Comparison of ENCODE assay signal across 1 cellular context in genomic region chr10:5831446-5831782, GRCh38.
A peak's percentile ranks its signal among the peaks of the same experiment; 100 is the strongest.
TF ChIP-seq lines count a peak whose summit lies in the region.

No MANE protein-coding gene starts in this region.

TF ChIP-seq in HepG2, 621 proteins besides CTCF, POLR2A, EP300 and RAD21 (continued from another document and continues in another):
- TF ChIP-seq ZNF407 (CRISPR knock-in tag; IDR thresholded peaks at IDR 0.05; ENCODE audit: not compliant biosample characterization) (no peak), RELA (CRISPR knock-in tag; IDR thresholded peaks at IDR 0.05) (no peak), MTA3 (CRISPR knock-in tag; IDR thresholded peaks at IDR 0.05) (no peak), ZNF770 (CRISPR knock-in tag; IDR thresholded peaks at IDR 0.05) (no peak), RXRA (CRISPR knock-in tag; IDR thresholded peaks at IDR 0.05) (0 out of 2 replicates have a peak, but pooled peaks have one; percentile 57), CC2D1A (CRISPR knock-in tag; IDR thresholded peaks at IDR 0.05) (no peak), ZBTB7B (CRISPR knock-in tag; IDR thresholded peaks at IDR 0.05) (peak; percentile 44; the same call in 1 of the 2 replicates), TFAP4 (IDR thresholded peaks at IDR 0.05; ENCODE audit: borderline replicate concordance, low read depth) (peak; percentile 54), HNF4A (CRISPR knock-in tag; IDR thresholded peaks at IDR 0.05) (peak; percentile 60), ZFP36L1 (CRISPR knock-in tag; IDR thresholded peaks at IDR 0.05) (no peak), ZZZ3 (CRISPR knock-in tag; IDR thresholded peaks at IDR 0.05; ENCODE audit: borderline replicate concordance) (no peak), ZNF337 (CRISPR knock-in tag; IDR thresholded peaks at IDR 0.05; ENCODE audit: borderline replicate concordance, low read depth) (no peak), RORA (CRISPR knock-in tag; IDR thresholded peaks at IDR 0.05) (no peak), ZBTB21 (CRISPR knock-in tag; IDR thresholded peaks at IDR 0.05) (no peak), ZSCAN31 (CRISPR knock-in tag; IDR thresholded peaks at IDR 0.05; ENCODE audit: low read depth) (0 out of 2 replicates have a peak, but pooled peaks have one; percentile 36), HOXD1 (CRISPR knock-in tag; IDR thresholded peaks at IDR 0.05) (0 out of 2 replicates have a peak, but pooled peaks have one; percentile 42), ZNF784 (CRISPR knock-in tag; IDR thresholded peaks at IDR 0.05; ENCODE audit: borderline replicate concordance) (no peak), RXRB (CRISPR knock-in tag; IDR thresholded peaks at IDR 0.05; ENCODE audit: borderline replicate concordance) (0 out of 2 replicates have a peak, but pooled peaks have one; percentile 37), NR2F1 (CRISPR knock-in tag; IDR thresholded peaks at IDR 0.05) (peak; percentile 95), ZNF292 (CRISPR knock-in tag; IDR thresholded peaks at IDR 0.05; ENCODE audit: borderline replicate concordance, low read depth) (peak; percentile 90; the same call in 1 of the 2 replicates), BCL6 (CRISPR knock-in tag; IDR thresholded peaks at IDR 0.05) (peak; percentile 41; the same call in 1 of the 2 replicates)
- TF ChIP-seq, protein P1, sequence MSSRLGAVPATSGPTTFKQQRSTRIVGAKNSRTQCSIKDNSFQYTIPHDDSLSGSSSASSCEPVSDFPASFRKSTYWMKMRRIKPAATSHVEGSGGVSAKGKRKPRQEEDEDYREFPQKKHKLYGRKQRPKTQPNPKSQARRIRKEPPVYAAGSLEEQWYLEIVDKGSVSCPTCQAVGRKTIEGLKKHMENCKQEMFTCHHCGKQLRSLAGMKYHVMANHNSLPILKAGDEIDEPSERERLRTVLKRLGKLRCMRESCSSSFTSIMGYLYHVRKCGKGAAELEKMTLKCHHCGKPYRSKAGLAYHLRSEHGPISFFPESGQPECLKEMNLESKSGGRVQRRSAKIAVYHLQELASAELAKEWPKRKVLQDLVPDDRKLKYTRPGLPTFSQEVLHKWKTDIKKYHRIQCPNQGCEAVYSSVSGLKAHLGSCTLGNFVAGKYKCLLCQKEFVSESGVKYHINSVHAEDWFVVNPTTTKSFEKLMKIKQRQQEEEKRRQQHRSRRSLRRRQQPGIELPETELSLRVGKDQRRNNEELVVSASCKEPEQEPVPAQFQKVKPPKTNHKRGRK (CRISPR knock-in tag; IDR thresholded peaks at IDR 0.05), result no peak
- TF ChIP-seq, protein P2, sequence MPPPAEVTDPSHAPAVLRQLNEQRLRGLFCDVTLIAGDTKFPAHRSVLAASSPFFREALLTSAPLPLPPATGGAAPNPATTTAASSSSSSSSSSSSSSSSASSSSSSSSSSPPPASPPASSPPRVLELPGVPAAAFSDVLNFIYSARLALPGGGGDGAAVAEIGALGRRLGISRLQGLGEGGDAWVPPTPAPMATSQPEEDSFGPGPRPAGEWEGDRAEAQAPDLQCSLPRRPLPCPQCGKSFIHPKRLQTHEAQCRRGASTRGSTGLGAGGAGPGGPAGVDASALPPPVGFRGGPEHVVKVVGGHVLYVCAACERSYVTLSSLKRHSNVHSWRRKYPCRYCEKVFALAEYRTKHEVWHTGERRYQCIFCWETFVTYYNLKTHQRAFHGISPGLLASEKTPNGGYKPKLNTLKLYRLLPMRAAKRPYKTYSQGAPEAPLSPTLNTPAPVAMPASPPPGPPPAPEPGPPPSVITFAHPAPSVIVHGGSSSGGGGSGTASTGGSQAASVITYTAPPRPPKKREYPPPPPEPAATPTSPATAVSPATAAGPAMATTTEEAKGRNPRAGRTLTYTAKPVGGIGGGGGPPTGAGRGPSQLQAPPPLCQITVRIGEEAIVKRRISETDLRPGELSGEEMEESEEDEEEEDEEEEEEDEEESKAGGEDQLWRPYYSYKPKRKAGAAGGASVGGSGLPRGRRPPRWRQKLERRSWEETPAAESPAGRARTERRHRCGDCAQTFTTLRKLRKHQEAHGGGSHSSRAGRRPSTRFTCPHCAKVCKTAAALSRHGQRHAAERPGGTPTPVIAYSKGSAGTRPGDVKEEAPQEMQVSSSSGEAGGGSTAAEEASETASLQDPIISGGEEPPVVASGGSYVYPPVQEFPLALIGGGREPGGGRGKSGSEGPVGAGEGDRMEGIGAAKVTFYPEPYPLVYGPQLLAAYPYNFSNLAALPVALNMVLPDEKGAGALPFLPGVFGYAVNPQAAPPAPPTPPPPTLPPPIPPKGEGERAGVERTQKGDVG (CRISPR knock-in tag; IDR thresholded peaks at IDR 0.05; ENCODE audit: borderline replicate concordance), result peak; percentile 56; the same call in 1 of the 2 replicates
- TF ChIP-seq, protein P3, sequence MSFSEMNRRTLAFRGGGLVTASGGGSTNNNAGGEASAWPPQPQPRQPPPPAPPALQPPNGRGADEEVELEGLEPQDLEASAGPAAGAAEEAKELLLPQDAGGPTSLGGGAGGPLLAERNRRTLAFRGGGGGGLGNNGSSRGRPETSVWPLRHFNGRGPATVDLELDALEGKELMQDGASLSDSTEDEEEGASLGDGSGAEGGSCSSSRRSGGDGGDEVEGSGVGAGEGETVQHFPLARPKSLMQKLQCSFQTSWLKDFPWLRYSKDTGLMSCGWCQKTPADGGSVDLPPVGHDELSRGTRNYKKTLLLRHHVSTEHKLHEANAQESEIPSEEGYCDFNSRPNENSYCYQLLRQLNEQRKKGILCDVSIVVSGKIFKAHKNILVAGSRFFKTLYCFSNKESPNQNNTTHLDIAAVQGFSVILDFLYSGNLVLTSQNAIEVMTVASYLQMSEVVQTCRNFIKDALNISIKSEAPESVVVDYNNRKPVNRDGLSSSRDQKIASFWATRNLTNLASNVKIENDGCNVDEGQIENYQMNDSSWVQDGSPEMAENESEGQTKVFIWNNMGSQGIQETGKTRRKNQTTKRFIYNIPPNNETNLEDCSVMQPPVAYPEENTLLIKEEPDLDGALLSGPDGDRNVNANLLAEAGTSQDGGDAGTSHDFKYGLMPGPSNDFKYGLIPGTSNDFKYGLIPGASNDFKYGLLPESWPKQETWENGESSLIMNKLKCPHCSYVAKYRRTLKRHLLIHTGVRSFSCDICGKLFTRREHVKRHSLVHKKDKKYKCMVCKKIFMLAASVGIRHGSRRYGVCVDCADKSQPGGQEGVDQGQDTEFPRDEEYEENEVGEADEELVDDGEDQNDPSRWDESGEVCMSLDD (CRISPR knock-in tag; IDR thresholded peaks at IDR 0.05; ENCODE audit: borderline replicate concordance), result no peak
- TF ChIP-seq, protein P4, sequence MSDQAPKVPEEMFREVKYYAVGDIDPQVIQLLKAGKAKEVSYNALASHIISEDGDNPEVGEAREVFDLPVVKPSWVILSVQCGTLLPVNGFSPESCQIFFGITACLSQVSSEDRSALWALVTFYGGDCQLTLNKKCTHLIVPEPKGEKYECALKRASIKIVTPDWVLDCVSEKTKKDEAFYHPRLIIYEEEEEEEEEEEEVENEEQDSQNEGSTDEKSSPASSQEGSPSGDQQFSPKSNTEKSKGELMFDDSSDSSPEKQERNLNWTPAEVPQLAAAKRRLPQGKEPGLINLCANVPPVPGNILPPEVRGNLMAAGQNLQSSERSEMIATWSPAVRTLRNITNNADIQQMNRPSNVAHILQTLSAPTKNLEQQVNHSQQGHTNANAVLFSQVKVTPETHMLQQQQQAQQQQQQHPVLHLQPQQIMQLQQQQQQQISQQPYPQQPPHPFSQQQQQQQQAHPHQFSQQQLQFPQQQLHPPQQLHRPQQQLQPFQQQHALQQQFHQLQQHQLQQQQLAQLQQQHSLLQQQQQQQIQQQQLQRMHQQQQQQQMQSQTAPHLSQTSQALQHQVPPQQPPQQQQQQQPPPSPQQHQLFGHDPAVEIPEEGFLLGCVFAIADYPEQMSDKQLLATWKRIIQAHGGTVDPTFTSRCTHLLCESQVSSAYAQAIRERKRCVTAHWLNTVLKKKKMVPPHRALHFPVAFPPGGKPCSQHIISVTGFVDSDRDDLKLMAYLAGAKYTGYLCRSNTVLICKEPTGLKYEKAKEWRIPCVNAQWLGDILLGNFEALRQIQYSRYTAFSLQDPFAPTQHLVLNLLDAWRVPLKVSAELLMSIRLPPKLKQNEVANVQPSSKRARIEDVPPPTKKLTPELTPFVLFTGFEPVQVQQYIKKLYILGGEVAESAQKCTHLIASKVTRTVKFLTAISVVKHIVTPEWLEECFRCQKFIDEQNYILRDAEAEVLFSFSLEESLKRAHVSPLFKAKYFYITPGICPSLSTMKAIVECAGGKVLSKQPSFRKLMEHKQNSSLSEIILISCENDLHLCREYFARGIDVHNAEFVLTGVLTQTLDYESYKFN (CRISPR knock-in tag; conservative IDR thresholded peaks at IDR 0.05), result peak; percentile 65
